1 cellular context compared by ENCODE assay signal in the genomic region with DNA sequence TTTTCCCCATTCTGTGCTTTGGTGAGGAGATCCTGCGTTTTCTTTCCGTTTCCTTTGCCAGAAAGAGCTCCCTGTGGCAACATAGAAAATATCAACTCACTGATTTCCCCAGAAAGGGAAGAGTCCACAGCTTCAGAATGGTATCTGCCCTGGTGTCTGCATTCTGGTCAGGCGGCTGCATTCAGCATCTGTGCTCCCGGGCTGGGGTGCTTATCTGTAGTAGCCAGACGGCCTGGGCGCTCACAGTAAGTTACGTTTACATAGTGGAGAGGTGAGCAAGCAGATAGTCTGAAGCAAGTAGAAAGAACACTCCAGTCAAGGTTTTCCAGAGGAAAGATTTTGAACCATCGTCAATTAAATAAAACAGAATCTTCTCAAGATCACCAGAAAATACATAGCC. TPM values are rescaled to one million over a fixed set of nuclear protein-coding genes. Genes with fewer than 3 reads are reported as not detected.
"Had no signal": no experiment of that assay in that cellular context is flagged by ENCODE, and none has a peak within 500 bp of the region (broad histone marks: within the 10 kb centered on the region; RNA-seq: fewer than 3 reads in every experiment).

No MANE protein-coding gene starts in this region.

RNA-seq across cellular contexts. Expression of a gene that starts 29.3 kb away (rescaled TPM):
- total RNA-seq: Right ventricle myocardium superior had no signal
